Comparison of ENCODE assay signal across 12 cellular contexts in genomic region chr2:156512451-156512850, GRCh38.
DNase-seq lines count a peak whose midpoint lies in the region; ATAC-seq and TF ChIP-seq lines count a peak whose summit lies in the region.
"Had no signal": no experiment of that assay in that cellular context is flagged by ENCODE, and none has a peak within 500 bp of the region (broad histone marks: within the 10 kb centered on the region; RNA-seq: fewer than 3 reads in every experiment).

No MANE protein-coding gene starts in this region.

- peaks cover 8% of the 10 kb centered on the region; the same call in 1 of the 2 replicates for H3K36me3 Mint-ChIP-seq in HFFc6 (ENCODE audit: low read depth)
- peaks cover 22 to 48% (median 31%) of the 10 kb centered on the region in 3 donors for H3K36me3 Mint-ChIP-seq in immature natural killer cell

- no peaks in the 10 kb centered on the region for H3K27me3 Mint-ChIP-seq in HFFc6 (ENCODE audit: insufficient read depth)
- H3K27me3 Mint-ChIP-seq in immature natural killer cell (ENCODE audit: low read depth in 3 of 3), result no peaks in the 10 kb centered on the region

- H3K4me3 Mint-ChIP-seq in HFFc6 (no peak overlapping the region), immature natural killer cell (no peak overlapping the region)
- H3K4me3 Mint-ChIP-seq: neural crest cell had no signal

- TF ChIP-seq CTCF in HFFc6 (IDR thresholded peaks at IDR 0.05), result no peak

- peak; percentile 47 for ATAC-seq in GM18858 (IDR thresholded peaks at IDR 0.05; ENCODE audit: unreplicated experiment)
- peak; percentile 57 for ATAC-seq in HG03521 (IDR thresholded peaks at IDR 0.05; ENCODE audit: unreplicated experiment)
- ATAC-seq in GM18517 (IDR thresholded peaks at IDR 0.05; ENCODE audit: unreplicated experiment), result no peak
- ATAC-seq in HG03520 (IDR thresholded peaks at IDR 0.05; ENCODE audit: unreplicated experiment), result no peak

- H3K4me1 Mint-ChIP-seq in HFFc6 (ENCODE audit: low read depth) (peaks cover 5% of the 10 kb centered on the region; the same call in 1 of the 2 replicates), immature natural killer cell (peaks cover 0 to 2% of the 10 kb centered on the region in 2 donors)
- H3K4me1 Mint-ChIP-seq: neural crest cell had no signal

- H3K9me3 Mint-ChIP-seq in HFFc6, result no peaks in the 10 kb centered on the region
- H3K9me3 Mint-ChIP-seq in immature natural killer cell, result no peaks in the 10 kb centered on the region
- H3K9me3 Mint-ChIP-seq: neural crest cell had no signal

- DNase-seq in HFFc6 (no peak), iris pigment epithelial cell (ENCODE audit: low read depth) (peak; percentile 41), kidney glomerular epithelial cell (lab: John Stamatoyannopoulos, UW) (no peak), immature natural killer cell (no peak)
- DNase-seq: activated gamma-delta T cell treated with Interleukin-2 at 50 U/mL for 16 hours, anterior cingulate cortex, SHP77 treated with DMSO at 0.1 percent for 48 hours had no signal

- H3K27ac Mint-ChIP-seq in HFFc6, result 0 out of 2 replicates have a peak overlapping the region, but pooled peaks have one; percentile 8
- no peak overlapping the region for H3K27ac Mint-ChIP-seq in immature natural killer cell

Comparison
In these comparisons a context has a peak if more than half of its experiments do, and no peak if none do; other contexts are left out.
1. ATAC-seq: peak in GM18858 (single experiment) and HG03521 (single experiment); none in GM18517 (single experiment) and HG03520 (single experiment).